10 cellular contexts compared by ENCODE assay signal in genomic region chr15:50137330-50137761, GRCh38. TPM values are rescaled to one million over a fixed set of nuclear protein-coding genes. Genes with fewer than 3 reads are reported as not detected.
A peak's percentile ranks its signal among the peaks of the same experiment; 100 is the strongest.
DNase-seq lines count a peak whose midpoint lies in the region; ATAC-seq lines count a peak whose summit lies in the region.
"Had no signal": no experiment of that assay in that cellular context is flagged by ENCODE, and none has a peak within 500 bp of the region (broad histone marks: within the 10 kb centered on the region; RNA-seq: fewer than 3 reads in every experiment).

No MANE protein-coding gene starts in this region.

- CTCF ChIA-PET in activated CD8-positive, alpha-beta T cell treated with anti-CD3 and anti-CD28 coated beads, Interleukin-2, amount 10 ng/mL, durations not matched to agents 7 days and 5 days (lab: Charles Lee): interaction anchor here (1.2 to 4.1 kb wide), 6 partner anchors 11 to 666 kb away, joined by 3 to 26 read pairs (median 6); partner anchors contain the start of gene ATP8B4

- H3K27ac Mint-ChIP-seq in activated CD8-positive, alpha-beta T cell treated with anti-CD3 and anti-CD28 coated beads, Interleukin-2, amount 10 ng/mL, durations not matched to agents 7 days and 5 days: peak overlapping the region; percentile 31

- H3K9me3 Mint-ChIP-seq in activated CD8-positive, alpha-beta T cell treated with anti-CD3 and anti-CD28 coated beads, Interleukin-2, amount 10 ng/mL, durations not matched to agents 7 days and 5 days (ENCODE audit: insufficient read depth): peaks cover 4% of the 10 kb centered on the region

- peaks cover 4% of the 10 kb centered on the region for H3K36me3 Mint-ChIP-seq in activated CD8-positive, alpha-beta T cell treated with anti-CD3 and anti-CD28 coated beads, Interleukin-2, amount 10 ng/mL, durations not matched to agents 7 days and 5 days (ENCODE audit: low read depth)

- POLR2A ChIA-PET in activated CD8-positive, alpha-beta T cell treated with anti-CD3 and anti-CD28 coated beads, Interleukin-2, amount 10 ng/mL, durations not matched to agents 7 days and 5 days (lab: Charles Lee): interaction anchor here (0.5 to 0.9 kb wide), 2 partner anchors 18 to 217 kb away, joined by 3 read pairs; partner anchors contain the start of gene ATP8B4

- H3K4me3 Mint-ChIP-seq in activated CD8-positive, alpha-beta T cell treated with anti-CD3 and anti-CD28 coated beads, Interleukin-2, amount 10 ng/mL, durations not matched to agents 7 days and 5 days: no peak overlapping the region

- peaks cover 45% of the 10 kb centered on the region for H3K4me1 Mint-ChIP-seq in activated CD8-positive, alpha-beta T cell treated with anti-CD3 and anti-CD28 coated beads, Interleukin-2, amount 10 ng/mL, durations not matched to agents 7 days and 5 days (ENCODE audit: low read depth)

- peak; percentile 33 for DNase-seq in stimulated activated naive CD4-positive, alpha-beta T cell treated with Interleukin-2 at 50 U/mL for 16 hours (lab: John Stamatoyannopoulos, UW)
- DNase-seq in stimulated activated naive CD4-positive, alpha-beta T cell (lab: John Stamatoyannopoulos, UW): no peak
- DNase-seq in activated CD8-positive, alpha-beta T cell treated with anti-CD3 and anti-CD28 coated beads, Interleukin-2, amount 10 ng/mL, durations not matched to agents 7 days and 5 days: no peak
- DNase-seq in islet precursor cell (peak; percentile 84), NCI-H128 (lab: John Stamatoyannopoulos, UW; ENCODE audit: unreplicated experiment) (no peak), NCI-H69 (lab: John Stamatoyannopoulos, UW) (no peak)
- DNase-seq: DMS 273 treated with DMSO at 0.1 percent for 48 hours had no signal

- peak; percentile 24 for ATAC-seq in activated CD8-positive, alpha-beta T cell treated with anti-CD3 and anti-CD28 coated beads, Interleukin-2, amount 10 ng/mL, durations not matched to agents 7 days and 5 days
- ATAC-seq in GM19455 (IDR thresholded peaks at IDR 0.05; ENCODE audit: unreplicated experiment): no peak
- ATAC-seq in GM19035 (IDR thresholded peaks at IDR 0.05; ENCODE audit: unreplicated experiment): no peak
- ATAC-seq: naive thymus-derived CD4-positive, alpha-beta T cell had no signal

- H3K27me3 Mint-ChIP-seq in activated CD8-positive, alpha-beta T cell treated with anti-CD3 and anti-CD28 coated beads, Interleukin-2, amount 10 ng/mL, durations not matched to agents 7 days and 5 days (ENCODE audit: low read depth): no peaks in the 10 kb centered on the region

RNA-seq across cellular contexts. Expression of gene ATP8B4, which starts 18.3 kb away (rescaled TPM):
- 10 to 100 TPM; 35.9 to 39.2 TPM for total RNA-seq in activated CD8-positive, alpha-beta T cell treated with anti-CD3 and anti-CD28 coated beads, Interleukin-2, amount 10 ng/mL, durations not matched to agents 7 days and 5 days

RNA-seq across cellular contexts. Expression of gene SLC27A2, which starts 44.6 kb away (rescaled TPM):
- total RNA-seq in activated CD8-positive, alpha-beta T cell treated with anti-CD3 and anti-CD28 coated beads, Interleukin-2, amount 10 ng/mL, durations not matched to agents 7 days and 5 days: 10 to 100 TPM; 11.6 to 12.5 TPM

Comparison
In these comparisons a context has a peak if more than half of its experiments do, and no peak if none do; other contexts are left out.
1. DNase-seq: peak in stimulated activated naive CD4-positive, alpha-beta T cell treated with Interleukin-2 at 50 U/mL for 16 hours (single experiment) and islet precursor cell (single experiment); none in stimulated activated naive CD4-positive, alpha-beta T cell (0 of 6), activated CD8-positive, alpha-beta T cell treated with anti-CD3 and anti-CD28 coated beads, Interleukin-2, amount 10 ng/mL, durations not matched to agents 7 days and 5 days (single experiment), NCI-H128 (single experiment) and NCI-H69 (single experiment).